25 cellular contexts compared by ENCODE assay signal in the genomic region with DNA sequence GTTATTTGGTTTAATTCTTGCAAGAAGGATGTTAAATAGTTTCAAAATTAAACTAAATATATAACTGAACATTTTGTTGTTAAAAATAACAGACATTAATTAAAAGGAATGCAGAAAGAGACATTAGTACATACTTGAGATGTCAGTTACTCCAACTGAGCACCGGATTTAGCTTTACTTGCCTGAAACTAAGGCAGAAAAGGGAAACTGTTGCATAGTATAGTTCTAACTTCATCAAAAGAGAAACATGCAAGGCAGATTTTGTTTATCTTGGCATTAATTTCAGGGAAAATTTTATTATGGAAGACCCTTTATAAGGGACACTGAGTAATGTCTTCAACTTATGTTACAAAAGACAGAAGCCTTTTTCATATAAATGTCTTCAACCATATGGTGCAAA.
"Had no signal": no experiment of that assay in that cellular context is flagged by ENCODE, and none has a peak within 500 bp of the region (broad histone marks: within the 10 kb centered on the region; RNA-seq: fewer than 3 reads in every experiment).

No MANE protein-coding gene starts in this region.

- DNase-seq: dorsolateral prefrontal cortex; effector CD4-positive, alpha-beta T cell; foreskin keratinocyte; heart left ventricle; kidney; mesendoderm; naive thymus-derived CD8-positive, alpha-beta T cell; occipital lobe; right lobe of liver; stimulated activated CD4-positive, alpha-beta T cell treated with anti-CD3 and anti-CD28 coated beads, Interleukin-12 subunit alpha, Interleukin-12 subunit beta, amount 100 ng/mL, for 4 hours; stimulated activated CD4-positive, alpha-beta T cell treated with anti-CD3 and anti-CD28 coated beads, Interleukin-1b, Interleukin-23, amount 100 ng/mL, for 48 hours; stimulated activated CD4-positive, alpha-beta T cell treated with anti-CD3 and anti-CD28 coated beads, Interleukin-4, amount 100 ng/mL, for 1 hour; stimulated activated CD8-positive, alpha-beta memory T cell treated with anti-CD3 and anti-CD28 coated beads, Interleukin-4, amount 100 ng/mL, for 48 hours; stimulated activated naive CD4-positive, alpha-beta T cell treated with Interleukin-2 at 50 U/mL for 16 hours; stomach; tibial artery had no signal

- H3K27me3 Mint-ChIP-seq: naive thymus-derived CD8-positive, alpha-beta T cell; progenitor cell of endocrine pancreas; type B pancreatic cell had no signal

- H3K27ac Mint-ChIP-seq: naive thymus-derived CD8-positive, alpha-beta T cell; progenitor cell of endocrine pancreas; type B pancreatic cell had no signal

- H3K4me3 Mint-ChIP-seq: naive thymus-derived CD8-positive, alpha-beta T cell; type B pancreatic cell had no signal

- H3K9me3 Mint-ChIP-seq: naive thymus-derived CD8-positive, alpha-beta T cell; type B pancreatic cell had no signal

- H3K4me3 ChIP-seq: dorsolateral prefrontal cortex, gastroesophageal sphincter, heart left ventricle, hepatocyte, right lobe of liver, smooth muscle cell, stomach, tibial artery had no signal

- H3K27ac ChIP-seq: dorsolateral prefrontal cortex, epithelial cell of prostate, foreskin keratinocyte, gastroesophageal sphincter, heart left ventricle, hepatocyte, parathyroid adenoma, right lobe of liver, stomach, tibial artery had no signal

- ATAC-seq: esophagus mucosa; foreskin keratinocyte; gastroesophageal sphincter; heart left ventricle; left lobe of liver; naive thymus-derived CD8-positive, alpha-beta T cell; right lobe of liver had no signal

- H3K27me3 ChIP-seq: dorsolateral prefrontal cortex, foreskin keratinocyte, gastroesophageal sphincter, heart left ventricle, hepatocyte, right lobe of liver, stomach, tibial artery had no signal

- H3K9me3 ChIP-seq: gastroesophageal sphincter, heart left ventricle, right lobe of liver, stomach, tibial artery had no signal

- H3K36me3 ChIP-seq: right lobe of liver, tibial artery had no signal

- H3K4me1 ChIP-seq: parathyroid adenoma, right lobe of liver had no signal
